ENCODE assay signal across 8 cellular contexts in the genomic region with DNA sequence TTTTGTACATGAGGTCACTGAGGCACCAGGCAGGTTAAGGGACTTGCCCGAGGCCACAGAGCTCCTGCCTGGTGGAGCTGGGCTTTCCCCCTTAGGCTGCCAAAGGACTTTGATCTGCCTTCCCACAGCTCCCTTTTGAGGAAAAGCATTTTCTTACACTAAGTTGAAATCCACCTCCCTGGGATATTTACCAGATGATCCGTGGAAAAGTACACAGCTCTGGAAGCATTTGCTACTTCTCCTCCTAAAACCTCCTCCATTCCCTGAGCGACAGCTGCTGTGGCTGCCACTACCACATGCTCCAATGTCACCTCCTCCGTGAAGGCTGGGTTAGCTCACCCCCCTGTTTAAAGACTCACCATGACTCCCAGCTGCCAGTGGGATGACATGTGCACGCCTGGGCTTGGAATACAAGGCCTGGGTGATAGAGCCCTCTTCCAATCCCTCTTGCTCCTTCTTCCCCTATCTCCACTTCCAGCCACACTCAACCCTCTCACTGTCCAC. TPM values are rescaled to one million over a fixed set of nuclear protein-coding genes. Genes with fewer than 3 reads are reported as not detected.
A peak's percentile ranks its signal among the peaks of the same experiment; 100 is the strongest.
DNase-seq lines count a peak whose midpoint lies in the region; ATAC-seq and TF ChIP-seq lines count a peak whose summit lies in the region.

No MANE protein-coding gene starts in this region.

- H4K20me1 ChIP-seq in DOHH2 (ENCODE audit: control insufficient read depth, insufficient read depth, low read depth, low read length) = peaks cover 18% of the 10 kb centered on the region

- TF ChIP-seq CTCF in DOHH2 (IDR thresholded peaks at IDR 0.05; ENCODE audit: low read depth, low read length, poor library complexity, severe bottlenecking) (no peak), lower lobe of right lung (IDR thresholded peaks at IDR 0.05) (no peak), uterus (IDR thresholded peaks at IDR 0.05) (no peak)

- H3K4me3 ChIP-seq in DOHH2 (ENCODE audit: low read length) (no peak overlapping the region), lower lobe of right lung (no peak overlapping the region), uterus (no peak overlapping the region)

- peaks cover 2% of the 10 kb centered on the region; the same call in 1 of the 2 replicates for H3K36me3 ChIP-seq in DOHH2 (ENCODE audit: control insufficient read depth, low read length)
- no peaks in the 10 kb centered on the region for H3K36me3 ChIP-seq in lower lobe of right lung
- H3K36me3 ChIP-seq in uterus = no peaks in the 10 kb centered on the region

- no peak for TF ChIP-seq POLR2A in uterus (IDR thresholded peaks at IDR 0.05)

- ATAC-seq in lower lobe of right lung (no peak), HG02973 (IDR thresholded peaks at IDR 0.05; ENCODE audit: unreplicated experiment) (no peak)

- H3K27me3 ChIP-seq in DOHH2 (ENCODE audit: control insufficient read depth, low read length) = no peaks in the 10 kb centered on the region
- no peaks in the 10 kb centered on the region for H3K27me3 ChIP-seq in lower lobe of right lung (ENCODE audit: low read depth)
- no peaks in the 10 kb centered on the region for H3K27me3 ChIP-seq in uterus

- peak; percentile 41 to 79 for DNase-seq in NCI-H2081 (lab: John Stamatoyannopoulos, UW)
- DNase-seq in astrocyte of the hippocampus (ENCODE audit: low read depth, low spot score) = peak; percentile 33
- DNase-seq in lower lobe of right lung = peak; percentile 35
- no peak for DNase-seq in uterus
- no peak for DNase-seq in stimulated activated CD4-positive, alpha-beta T cell treated with anti-CD3 and anti-CD28 coated beads, Interleukin-2, amount 100 ng/mL, for 48 hours
- DNase-seq in OCI-M2 (lab: John Stamatoyannopoulos, UW; ENCODE audit: unreplicated experiment) = no peak

- no peaks in the 10 kb centered on the region for H3K9me2 ChIP-seq in DOHH2 (replicated peaks; ENCODE audit: control insufficient read depth, low read length)

- H3K9me3 ChIP-seq in DOHH2 (ENCODE audit: control insufficient read depth, insufficient read depth, low read length) (0 out of 2 replicates have a peak, but pooled peaks cover 1% of the 10 kb centered on the region), lower lobe of right lung (no peaks in the 10 kb centered on the region), uterus (no peaks in the 10 kb centered on the region)

- peak overlapping the region; percentile 85 for H3K4me2 ChIP-seq in DOHH2 (ENCODE audit: low read length)

- peaks cover 7% of the 10 kb centered on the region for H3F3A ChIP-seq in DOHH2 (ENCODE audit: control insufficient read depth, insufficient read depth)

- H3K79me2 ChIP-seq in DOHH2 (ENCODE audit: control insufficient read depth, low read length) = peaks cover 35% of the 10 kb centered on the region

- H3K4me1 ChIP-seq in DOHH2 (ENCODE audit: control insufficient read depth, low read length) = peaks cover 40% of the 10 kb centered on the region
- H3K4me1 ChIP-seq in lower lobe of right lung = peaks cover 56% of the 10 kb centered on the region
- H3K4me1 ChIP-seq in uterus = peaks cover 0 to 8% of the 10 kb centered on the region in 2 donors

- H3K27ac ChIP-seq in DOHH2 (ENCODE audit: low read depth, low read length) = no peak overlapping the region
- H3K27ac ChIP-seq in lower lobe of right lung = peak overlapping the region; percentile 51
- H3K27ac ChIP-seq in uterus = peak overlapping the region; percentile 73 to 80

- intact Hi-C loops in lower lobe of right lung (cut with DNase I) (no loop called here), uterus (cut with DNase I; ENCODE audit: low total_unique reads) (no loop called here)

RNA-seq across cellular contexts. Expression of gene MPRIP, which starts 1.2 kb away (rescaled TPM):
- 232 TPM for total RNA-seq in lower lobe of right lung
- 100 to 1,000 TPM in 2 of 4 donors, 10 to 100 TPM in 2; 61.5 to 407 (median 103) TPM for total RNA-seq in uterus

Comparison
In these comparisons a context has a peak if more than half of its experiments do, and no peak if none do; other contexts are left out.
1. DNase-seq: peak in NCI-H2081 (2 of 2), astrocyte of the hippocampus (single experiment) and lower lobe of right lung (single experiment); none in uterus (0 of 2), stimulated activated CD4-positive, alpha-beta T cell treated with anti-CD3 and anti-CD28 coated beads, Interleukin-2, amount 100 ng/mL, for 48 hours (0 of 2) and OCI-M2 (single experiment).